In genomic region chr7:47553309-47553708, GRCh38 we compare ENCODE assay signal across 29 cellular contexts. TPM values are rescaled to one million over a fixed set of nuclear protein-coding genes. Genes with fewer than 3 reads are reported as not detected.
A peak's percentile ranks its signal among the peaks of the same experiment; 100 is the strongest.
DNase-seq lines count a peak whose midpoint lies in the region; ATAC-seq, FAIRE-seq and TF ChIP-seq lines count a peak whose summit lies in the region.
"Had no signal": no experiment of that assay in that cellular context is flagged by ENCODE, and none has a peak within 500 bp of the region (broad histone marks: within the 10 kb centered on the region; RNA-seq: fewer than 3 reads in every experiment).

No MANE protein-coding gene starts in this region.

- DNase-seq in GM19239 (ENCODE audit: insufficient read length, low spot score) (no peak), RWPE1 (ENCODE audit: low spot score) (no peak), memory B cell (ENCODE audit: low spot score in 2 of 2) (no peak), CD14-positive monocyte (ENCODE audit: low spot score) (no peak), AML-193 (lab: John Stamatoyannopoulos, UW) (no peak)
- no peak for DNase-seq in activated naive CD4-positive, alpha-beta T cell treated with anti-CD3 and anti-CD28 coated beads, Interleukin-2, amount 10 ng/mL, durations not matched to agents 7 days and 5 days
- DNase-seq: activated CD4-positive, alpha-beta T cell treated with anti-CD3 and anti-CD28 coated beads, Interleukin-2, amount 50 U/mL, for 4 hours; activated naive CD8-positive, alpha-beta T cell treated with anti-CD3 and anti-CD28 coated beads, Interleukin-2, amount 50 U/mL, for 24 hours; activated T-cell treated with anti-CD3 and anti-CD28 coated beads, Interleukin-2, amount 50 U/mL, for 72 hours; central memory CD4-positive, alpha-beta T cell; COR-L47; heart right ventricle; KG1; mucosa of descending colon; NCI-H1105; NCI-H187 treated with DMSO at 0.1 percent for 48 hours; NCI-H2171; NCI-H510A; stimulated activated naive CD8-positive, alpha-beta T cell treated with anti-CD3 and anti-CD28 coated beads, Interleukin-15, Interleukin-2, amounts not matched to agents 100 U/mL and 50 U/mL, for 24 hours; T-helper 2 cell had no signal

- H3K27ac ChIP-seq in RWPE1 = peak overlapping the region; percentile 28; the same call in 1 of the 2 replicates
- H3K27ac ChIP-seq: BLaER1, HL-60, thoracic aorta had no signal

- no peaks in the 10 kb centered on the region for H3K27me3 Mint-ChIP-seq in memory B cell
- no peaks in the 10 kb centered on the region for H3K27me3 Mint-ChIP-seq in stimulated activated memory B cell treated with anti-CD40 and anti-IgM and Interleukin-4, amounts not matched to agents 10 μg/mL and 1 μg/mL and 100 μg/mL, for 72 hours
- H3K27me3 Mint-ChIP-seq in CD14-positive monocyte (ENCODE audit: low read depth in 3 of 3) = peaks cover 0 to 2% (median 0%) of the 10 kb centered on the region in 3 donors
- no peaks in the 10 kb centered on the region for H3K27me3 Mint-ChIP-seq in activated naive CD4-positive, alpha-beta T cell treated with anti-CD3 and anti-CD28 coated beads, Interleukin-2, amount 10 ng/mL, durations not matched to agents 7 days and 5 days
- H3K27me3 Mint-ChIP-seq: activated naive CD8-positive, alpha-beta T cell treated with anti-CD3 and anti-CD28 coated beads, Interleukin-2, amount 50 U/mL, for 24 hours had no signal

- H3K27ac Mint-ChIP-seq in memory B cell (peak overlapping the region; percentile 75), CD14-positive monocyte (no peak overlapping the region)
- peak overlapping the region; percentile 58 for H3K27ac Mint-ChIP-seq in stimulated activated memory B cell treated with anti-CD40 and anti-IgM and Interleukin-4, amounts not matched to agents 10 μg/mL and 1 μg/mL and 100 μg/mL, for 72 hours
- no peak overlapping the region for H3K27ac Mint-ChIP-seq in activated naive CD4-positive, alpha-beta T cell treated with anti-CD3 and anti-CD28 coated beads, Interleukin-2, amount 10 ng/mL, durations not matched to agents 7 days and 5 days
- H3K27ac Mint-ChIP-seq: activated naive CD8-positive, alpha-beta T cell treated with anti-CD3 and anti-CD28 coated beads, Interleukin-2, amount 50 U/mL, for 24 hours; activated T-cell treated with anti-CD3 and anti-CD28 coated beads, Interleukin-2, amount 50 U/mL, for 72 hours had no signal

- H3K9me3 Mint-ChIP-seq in memory B cell (no peaks in the 10 kb centered on the region), CD14-positive monocyte (no peaks in the 10 kb centered on the region)
- H3K9me3 Mint-ChIP-seq in stimulated activated memory B cell treated with anti-CD40 and anti-IgM and Interleukin-4, amounts not matched to agents 10 μg/mL and 1 μg/mL and 100 μg/mL, for 72 hours = no peaks in the 10 kb centered on the region
- H3K9me3 Mint-ChIP-seq in activated naive CD4-positive, alpha-beta T cell treated with anti-CD3 and anti-CD28 coated beads, Interleukin-2, amount 10 ng/mL, durations not matched to agents 7 days and 5 days = peaks cover 2% of the 10 kb centered on the region
- H3K9me3 Mint-ChIP-seq: activated naive CD8-positive, alpha-beta T cell treated with anti-CD3 and anti-CD28 coated beads, Interleukin-2, amount 50 U/mL, for 24 hours; activated T-cell treated with anti-CD3 and anti-CD28 coated beads, Interleukin-2, amount 50 U/mL, for 72 hours had no signal

- peaks cover 41% of the 10 kb centered on the region for H3K4me1 Mint-ChIP-seq in memory B cell
- H3K4me1 Mint-ChIP-seq in stimulated activated memory B cell treated with anti-CD40 and anti-IgM and Interleukin-4, amounts not matched to agents 10 μg/mL and 1 μg/mL and 100 μg/mL, for 72 hours = peaks cover 38% of the 10 kb centered on the region
- peaks cover 40% of the 10 kb centered on the region for H3K4me1 Mint-ChIP-seq in CD14-positive monocyte
- no peaks in the 10 kb centered on the region for H3K4me1 Mint-ChIP-seq in activated naive CD4-positive, alpha-beta T cell treated with anti-CD3 and anti-CD28 coated beads, Interleukin-2, amount 10 ng/mL, durations not matched to agents 7 days and 5 days

- H3K4me3 Mint-ChIP-seq in memory B cell = no peak overlapping the region
- H3K4me3 Mint-ChIP-seq in stimulated activated memory B cell treated with anti-CD40 and anti-IgM and Interleukin-4, amounts not matched to agents 10 μg/mL and 1 μg/mL and 100 μg/mL, for 72 hours = no peak overlapping the region
- no peak overlapping the region for H3K4me3 Mint-ChIP-seq in CD14-positive monocyte
- no peak overlapping the region for H3K4me3 Mint-ChIP-seq in activated naive CD4-positive, alpha-beta T cell treated with anti-CD3 and anti-CD28 coated beads, Interleukin-2, amount 10 ng/mL, durations not matched to agents 7 days and 5 days
- H3K4me3 Mint-ChIP-seq: activated naive CD8-positive, alpha-beta T cell treated with anti-CD3 and anti-CD28 coated beads, Interleukin-2, amount 50 U/mL, for 24 hours; activated T-cell treated with anti-CD3 and anti-CD28 coated beads, Interleukin-2, amount 50 U/mL, for 72 hours had no signal

- intact Hi-C loops in CD14-positive monocyte (cut with micrococcal nuclease) = no loop called here

- TF ChIP-seq CTCF in RWPE1 (conservative IDR thresholded peaks at IDR 0.05; ENCODE audit: low read depth) (no peak), CD14-positive monocyte (IDR thresholded peaks at IDR 0.05) (no peak)

- CTCF ChIA-PET in RWPE1 (lab: Yijun Ruan, JAX) = interaction anchor here (0.6 kb wide), 1 partner anchor 261 kb away, joined by 3 read pairs; no protein-coding TSS in a partner anchor
- CTCF ChIA-PET in activated naive CD4-positive, alpha-beta T cell treated with anti-CD3 and anti-CD28 coated beads, Interleukin-2, amount 10 ng/mL, durations not matched to agents 7 days and 5 days (lab: Charles Lee) = no interaction called here

- ATAC-seq in memory B cell (ENCODE audit: low read depth) = no peak
- ATAC-seq in stimulated activated memory B cell treated with anti-CD40 and anti-IgM and Interleukin-4, amounts not matched to agents 10 μg/mL and 1 μg/mL and 100 μg/mL, for 72 hours = no peak
- ATAC-seq in HG02588 (IDR thresholded peaks at IDR 0.05; ENCODE audit: unreplicated experiment) = no peak
- ATAC-seq: activated CD4-positive, CD25-positive, alpha-beta regulatory T cell treated with anti-CD3 and anti-CD28 coated beads, Interleukin-2, amount 50 U/mL, for 24 hours; activated naive CD8-positive, alpha-beta T cell treated with anti-CD3 and anti-CD28 coated beads, Interleukin-2, amount 50 U/mL, for 24 hours; activated T-cell treated with anti-CD3 and anti-CD28 coated beads, Interleukin-2, amount 50 U/mL, for 72 hours; stimulated activated naive CD8-positive, alpha-beta T cell treated with anti-CD3 and anti-CD28 coated beads, Interleukin-15, Interleukin-2, amounts not matched to agents 100 U/mL and 50 U/mL, for 24 hours had no signal

- H3K36me3 Mint-ChIP-seq in memory B cell (peaks cover 24% of the 10 kb centered on the region), CD14-positive monocyte (peaks cover 33 to 63% of the 10 kb centered on the region in 2 donors)
- peaks cover 9% of the 10 kb centered on the region for H3K36me3 Mint-ChIP-seq in stimulated activated memory B cell treated with anti-CD40 and anti-IgM and Interleukin-4, amounts not matched to agents 10 μg/mL and 1 μg/mL and 100 μg/mL, for 72 hours
- no peaks in the 10 kb centered on the region for H3K36me3 Mint-ChIP-seq in activated naive CD4-positive, alpha-beta T cell treated with anti-CD3 and anti-CD28 coated beads, Interleukin-2, amount 10 ng/mL, durations not matched to agents 7 days and 5 days

- POLR2A ChIA-PET in RWPE1 (lab: Yijun Ruan, JAX; ENCODE audit: low non-redundant PET) = no interaction called here

- FAIRE-seq in GM19239 (lab: Jason Lieb, UNC) = peak; percentile 8
- FAIRE-seq: frontal cortex, G401.6, urothelium cell line had no signal

RNA-seq across cellular contexts. Expression of gene TNS3, which starts 28.6 kb away (rescaled TPM):
- 1 to 10 TPM; 5.2 to 7.9 TPM for polyA plus RNA-seq in CD14-positive monocyte

Comparison
In these comparisons a context has a peak if more than half of its experiments do, and no peak if none do; other contexts are left out.
1. H3K27ac Mint-ChIP-seq: peak in memory B cell (single experiment) and stimulated activated memory B cell treated with anti-CD40 and anti-IgM and Interleukin-4, amounts not matched to agents 10 μg/mL and 1 μg/mL and 100 μg/mL, for 72 hours (single experiment); none in CD14-positive monocyte (0 of 7) and activated naive CD4-positive, alpha-beta T cell treated with anti-CD3 and anti-CD28 coated beads, Interleukin-2, amount 10 ng/mL, durations not matched to agents 7 days and 5 days (single experiment).